17 cellular contexts compared by ENCODE assay signal in genomic region chr16:86073103-86073625, GRCh38.
DNase-seq lines count a peak whose midpoint lies in the region; ATAC-seq, FAIRE-seq and TF ChIP-seq lines count a peak whose summit lies in the region.
"Had no signal": no experiment of that assay in that cellular context is flagged by ENCODE, and none has a peak within 500 bp of the region (broad histone marks: within the 10 kb centered on the region; RNA-seq: fewer than 3 reads in every experiment).

No MANE protein-coding gene starts in this region.

- H3K9me3 ChIP-seq in RWPE2 (ENCODE audit: severe bottlenecking) (no peaks in the 10 kb centered on the region), HepG2 (ENCODE audit: low read length) (no peaks in the 10 kb centered on the region), trophoblast cell (ENCODE audit: insufficient read depth, low read depth, low read length) (peaks cover 2% of the 10 kb centered on the region)
- H3K9me3 ChIP-seq: heart right ventricle had no signal

- H3K79me2 ChIP-seq in HepG2 (ENCODE audit: insufficient read depth, low read length) (no peaks in the 10 kb centered on the region), trophoblast cell (ENCODE audit: control insufficient read depth, insufficient read depth, low read length, poor library complexity) (no peaks in the 10 kb centered on the region)

- TF ChIP-seq RAD21 in HepG2 (CRISPR knock-in tag; IDR thresholded peaks at IDR 0.05) = no peak

- POLR2A ChIA-PET in activated CD8-positive, alpha-beta T cell treated with anti-CD3 and anti-CD28 coated beads for 36 hours (lab: Charles Lee) = interaction anchor here (0.6 kb wide), 2 partner anchors 285 to 468 kb away, joined by 3 to 4 read pairs; no protein-coding TSS in a partner anchor
- POLR2A ChIA-PET in activated CD8-positive, alpha-beta T cell treated with anti-CD3 and anti-CD28 coated beads, Interleukin-2, amount 10 ng/mL, durations not matched to agents 7 days and 5 days (lab: Charles Lee) = no interaction called here
- POLR2A ChIA-PET in HepG2 (lab: Yijun Ruan, JAX) = no interaction called here

- no peak overlapping the region for H4K91ac ChIP-seq in trophoblast cell (ENCODE audit: low read depth, low read length)

- H3K18ac ChIP-seq in trophoblast cell (ENCODE audit: low read length) = no peak overlapping the region

- no peak overlapping the region for H2BK5ac ChIP-seq in trophoblast cell (ENCODE audit: low read depth, low read length, poor library complexity)

- ATAC-seq in activated CD8-positive, alpha-beta T cell treated with anti-CD3 and anti-CD28 coated beads for 36 hours = no peak
- ATAC-seq in activated CD8-positive, alpha-beta T cell treated with anti-CD3 and anti-CD28 coated beads, Interleukin-2, amount 10 ng/mL, durations not matched to agents 7 days and 5 days = no peak
- no peak for ATAC-seq in RWPE2 (ENCODE audit: low read depth)
- no peak for ATAC-seq in HepG2

- H4K12ac ChIP-seq in trophoblast cell (ENCODE audit: low read depth, low read length) = no peak overlapping the region

- H2AK5ac ChIP-seq in trophoblast cell (ENCODE audit: low read length) = no peak overlapping the region

- H3K36me3 Mint-ChIP-seq in activated CD8-positive, alpha-beta T cell treated with anti-CD3 and anti-CD28 coated beads for 36 hours (ENCODE audit: low read depth) = no peaks in the 10 kb centered on the region
- H3K36me3 Mint-ChIP-seq in activated CD8-positive, alpha-beta T cell treated with anti-CD3 and anti-CD28 coated beads, Interleukin-2, amount 10 ng/mL, durations not matched to agents 7 days and 5 days (ENCODE audit: low read depth) = no peaks in the 10 kb centered on the region
- no peaks in the 10 kb centered on the region for H3K36me3 Mint-ChIP-seq in type B pancreatic cell
- H3K36me3 Mint-ChIP-seq: naive B cell had no signal

- no peak overlapping the region for H3K23ac ChIP-seq in trophoblast cell (ENCODE audit: low read length)

- H4K20me1 ChIP-seq in HepG2 (ENCODE audit: insufficient read depth, low read length) = peaks cover 4% of the 10 kb centered on the region; the same call in 1 of the 2 replicates

- CTCF ChIA-PET in activated CD8-positive, alpha-beta T cell treated with anti-CD3 and anti-CD28 coated beads for 36 hours (lab: Charles Lee) = interaction anchor here (0.9 to 3.4 kb wide), 14 partner anchors 9 to 447 kb away, joined by 3 to 20 read pairs (median 4); no protein-coding TSS in a partner anchor
- CTCF ChIA-PET in activated CD8-positive, alpha-beta T cell treated with anti-CD3 and anti-CD28 coated beads, Interleukin-2, amount 10 ng/mL, durations not matched to agents 7 days and 5 days (lab: Charles Lee) = interaction anchor here (0.6 to 2.5 kb wide), 7 partner anchors 9 to 1891 kb away, joined by 3 to 11 read pairs (median 3); no protein-coding TSS in a partner anchor
- CTCF ChIA-PET in HepG2 (lab: Yijun Ruan, JAX; ENCODE audit: low intra/inter-chr PET ratio, low total read pairs) = interaction anchor here (0.6 to 2.3 kb wide), 3 partner anchors 441 to 447 kb away, joined by 3 to 22 read pairs (median 21); no protein-coding TSS in a partner anchor

- H3K27me3 Mint-ChIP-seq in activated CD8-positive, alpha-beta T cell treated with anti-CD3 and anti-CD28 coated beads for 36 hours = peaks cover 22% of the 10 kb centered on the region
- H3K27me3 Mint-ChIP-seq in activated CD8-positive, alpha-beta T cell treated with anti-CD3 and anti-CD28 coated beads, Interleukin-2, amount 10 ng/mL, durations not matched to agents 7 days and 5 days (ENCODE audit: low read depth) = peaks cover 7% of the 10 kb centered on the region
- peaks cover 65% of the 10 kb centered on the region for H3K27me3 Mint-ChIP-seq in type B pancreatic cell

- no peak for FAIRE-seq in HepG2 (lab: Jason Lieb, UNC)

- H3K4me3 Mint-ChIP-seq in activated CD8-positive, alpha-beta T cell treated with anti-CD3 and anti-CD28 coated beads for 36 hours = no peak overlapping the region
- H3K4me3 Mint-ChIP-seq in activated CD8-positive, alpha-beta T cell treated with anti-CD3 and anti-CD28 coated beads, Interleukin-2, amount 10 ng/mL, durations not matched to agents 7 days and 5 days = no peak overlapping the region
- peak overlapping the region; percentile 36 for H3K4me3 Mint-ChIP-seq in type B pancreatic cell
- H3K4me3 Mint-ChIP-seq: activated CD4-positive, alpha-beta memory T cell treated with anti-CD3 and anti-CD28 coated beads, Interleukin-2, amount 10 ng/mL, durations not matched to agents 7 days and 5 days; naive B cell; stimulated activated naive CD8-positive, alpha-beta T cell treated with anti-CD3 and anti-CD28 coated beads, Interleukin-15, Interleukin-2, amounts not matched to agents 100 ng/mL and 50 ng/mL, for 24 hours had no signal

- no peak overlapping the region for H2BK120ac ChIP-seq in trophoblast cell (ENCODE audit: insufficient read depth, low read length, poor library complexity)

- H3K9me3 Mint-ChIP-seq in activated CD8-positive, alpha-beta T cell treated with anti-CD3 and anti-CD28 coated beads for 36 hours = no peaks in the 10 kb centered on the region
- no peaks in the 10 kb centered on the region for H3K9me3 Mint-ChIP-seq in activated CD8-positive, alpha-beta T cell treated with anti-CD3 and anti-CD28 coated beads, Interleukin-2, amount 10 ng/mL, durations not matched to agents 7 days and 5 days (ENCODE audit: insufficient read depth)
- no peaks in the 10 kb centered on the region for H3K9me3 Mint-ChIP-seq in type B pancreatic cell
- H3K9me3 Mint-ChIP-seq: activated CD4-positive, alpha-beta memory T cell treated with anti-CD3 and anti-CD28 coated beads, Interleukin-2, amount 10 ng/mL, durations not matched to agents 7 days and 5 days; stimulated activated naive CD8-positive, alpha-beta T cell treated with anti-CD3 and anti-CD28 coated beads, Interleukin-15, Interleukin-2, amounts not matched to agents 100 ng/mL and 50 ng/mL, for 24 hours had no signal

- DNase-seq in activated CD8-positive, alpha-beta T cell treated with anti-CD3 and anti-CD28 coated beads for 36 hours = no peak
- no peak for DNase-seq in activated CD8-positive, alpha-beta T cell treated with anti-CD3 and anti-CD28 coated beads, Interleukin-2, amount 10 ng/mL, durations not matched to agents 7 days and 5 days
- DNase-seq in RWPE2 (ENCODE audit: low spot score) (peak; percentile 31), HepG2 (ENCODE audit: low spot score) (no peak), type B pancreatic cell (ENCODE audit: extremely low spot score, unreplicated experiment) (no peak), trophoblast cell (no peak), NCI-H2171 treated with DMSO at 0.1 percent for 48 hours (lab: John Stamatoyannopoulos, UW) (no peak)
- no peak for DNase-seq in activated CD4-positive, CD25-positive, alpha-beta regulatory T cell (lab: John Stamatoyannopoulos, UW)
- DNase-seq: activated CD4-positive, CD25-positive, alpha-beta regulatory T cell treated with anti-CD3 and anti-CD28 coated beads, Interleukin-2, amount 50 U/mL, for 72 hours; activated gamma-delta T cell; cerebellar nuclear complex; effector CD4-positive, alpha-beta T cell; naive B cell; NCI-H774 had no signal

- no peak overlapping the region for H3K27ac ChIP-seq in RWPE2 (ENCODE audit: poor library complexity, severe bottlenecking)
- no peak overlapping the region for H3K27ac ChIP-seq in HepG2 (ENCODE audit: extremely low read length, insufficient read depth, low read length)
- no peak overlapping the region for H3K27ac ChIP-seq in trophoblast cell (ENCODE audit: low read depth, low read length)
- H3K27ac ChIP-seq: heart right ventricle had no signal

- H2BK12ac ChIP-seq in trophoblast cell (ENCODE audit: low read length) = no peak overlapping the region

- peak; percentile 46 for TF ChIP-seq CTCF in activated CD8-positive, alpha-beta T cell treated with anti-CD3 and anti-CD28 coated beads for 36 hours (IDR thresholded peaks at IDR 0.05)
- peak; percentile 69 for TF ChIP-seq CTCF in RWPE2 (IDR thresholded peaks at IDR 0.05; ENCODE audit: poor library complexity, severe bottlenecking)
- no peak for TF ChIP-seq CTCF in HepG2 (CRISPR knock-in tag; IDR thresholded peaks at IDR 0.05)
- peak; percentile 30 for TF ChIP-seq CTCF in type B pancreatic cell (conservative IDR thresholded peaks at IDR 0.05)

- no peak for TF ChIP-seq POLR2A in HepG2 (IDR thresholded peaks at IDR 0.05; ENCODE audit: insufficient read depth in 1 of 2, low read depth in 2 of 2, low read length in 2 of 2)

- H3K4me1 ChIP-seq in RWPE2 (ENCODE audit: insufficient read depth, poor library complexity, severe bottlenecking) = no peaks in the 10 kb centered on the region
- H3K4me1 ChIP-seq in HepG2 (ENCODE audit: insufficient read depth, low read length) = peaks cover 8% of the 10 kb centered on the region; the same call in 1 of the 2 replicates
- peaks cover 0 to 10% of the 10 kb centered on the region in 2 experiments for H3K4me1 ChIP-seq in trophoblast cell (ENCODE audit: control insufficient read depth in 1 of 2, insufficient read depth in 2 of 2, low read length in 2 of 2)
- H3K4me1 ChIP-seq: heart right ventricle had no signal

- H4K8ac ChIP-seq in trophoblast cell (ENCODE audit: low read depth, low read length) = no peak overlapping the region

- H3K36me3 ChIP-seq in RWPE2 (ENCODE audit: low read depth) (no peaks in the 10 kb centered on the region), HepG2 (replicated peaks in 1 of 2; ENCODE audit: control insufficient read depth in 1 of 2, insufficient read depth in 2 of 2, low read length in 2 of 2) (no peaks in the 10 kb centered on the region), trophoblast cell (ENCODE audit: control insufficient read depth in 1 of 2, insufficient read depth in 2 of 2, low read length in 2 of 2) (no peaks in the 10 kb centered on the region)
- H3K36me3 ChIP-seq: heart right ventricle had no signal

- in situ Hi-C loops in HepG2 (cut with HindIII; ENCODE audit: extremely low pct_ligation_motif_present, low pct_unique_long_range_greater_than_20kb) = loop anchor here (5.0 to 10.0 kb wide), 2 partner anchors 232 to 444 kb away; no protein-coding TSS in a partner anchor

- TF ChIP-seq EP300 in HepG2 (IDR thresholded peaks at IDR 0.05; ENCODE audit: low read depth in 2 of 2, low read length in 2 of 2) = no peak
- no peak for TF ChIP-seq EP300 in HepG2 (CRISPR knock-in tag; IDR thresholded peaks at IDR 0.05; ENCODE audit: borderline replicate concordance)

- H3K27me3 ChIP-seq in RWPE2 (ENCODE audit: insufficient read depth, poor library complexity, severe bottlenecking) = peaks cover 20% of the 10 kb centered on the region
- H3K27me3 ChIP-seq in HepG2 (ENCODE audit: control insufficient read depth in 1 of 2, insufficient read depth in 2 of 2, low read length in 2 of 2) = peaks cover 0 to 26% of the 10 kb centered on the region in 2 experiments; a peak in 3 of 5 replicates
- no peaks in the 10 kb centered on the region for H3K27me3 ChIP-seq in trophoblast cell (ENCODE audit: insufficient read depth, low read length)

- no peak overlapping the region for H3K14ac ChIP-seq in trophoblast cell (ENCODE audit: low read length)

- H3K79me1 ChIP-seq in trophoblast cell (ENCODE audit: low read length) = no peaks in the 10 kb centered on the region

- intact Hi-C loops in activated CD8-positive, alpha-beta T cell treated with anti-CD3 and anti-CD28 coated beads for 36 hours (cut with micrococcal nuclease) = loop anchor here (2.0 kb wide), 1 partner anchor 446 kb away; no protein-coding TSS in a partner anchor
- intact Hi-C loops in HepG2 (cut with micrococcal nuclease; ENCODE audit: unreplicated experiment) = no loop called here

- no peak overlapping the region for H3K4ac ChIP-seq in trophoblast cell (ENCODE audit: low read depth, low read length)

- no peak overlapping the region for H3K9ac ChIP-seq in HepG2 (ENCODE audit: insufficient read depth, low read depth, low read length)
- no peak overlapping the region for H3K9ac ChIP-seq in trophoblast cell (ENCODE audit: low read length)

- BruUV-seq in HepG2 (replicated peaks; lab: Mats Ljungman, UMichigan) = no TSS peak

- H3K4me3 ChIP-seq in RWPE2 (ENCODE audit: severe bottlenecking) = no peak overlapping the region
- H3K4me3 ChIP-seq in HepG2 (replicated peaks in 1 of 3; ENCODE audit: insufficient read depth in 1 of 3, low read depth in 2 of 3, low read length in 3 of 3) = no peak overlapping the region
- no peak overlapping the region for H3K4me3 ChIP-seq in trophoblast cell (ENCODE audit: low read depth, low read length)
- H3K4me3 ChIP-seq: heart right ventricle had no signal

- 55% methylated on average over 11 of the region's 11 CpGs for WGBS in HepG2 (ENCODE audit: low lambda C conversion rate)
- no CpG with 5 or more reads among the region's 11 CpGs for WGBS in trophoblast cell (ENCODE audit: extremely low coverage, insufficient coverage, insufficient read length)

- H3K4me2 ChIP-seq in HepG2 (ENCODE audit: low read depth, low read length) (no peak overlapping the region), trophoblast cell (ENCODE audit: low read length) (no peak overlapping the region)

- no peak overlapping the region for H3K27ac Mint-ChIP-seq in activated CD8-positive, alpha-beta T cell treated with anti-CD3 and anti-CD28 coated beads for 36 hours
- H3K27ac Mint-ChIP-seq in activated CD8-positive, alpha-beta T cell treated with anti-CD3 and anti-CD28 coated beads, Interleukin-2, amount 10 ng/mL, durations not matched to agents 7 days and 5 days = no peak overlapping the region
- no peak overlapping the region for H3K27ac Mint-ChIP-seq in type B pancreatic cell
- H3K27ac Mint-ChIP-seq: activated CD4-positive, alpha-beta memory T cell treated with anti-CD3 and anti-CD28 coated beads, Interleukin-2, amount 10 ng/mL, durations not matched to agents 7 days and 5 days; naive B cell; stimulated activated naive CD8-positive, alpha-beta T cell treated with anti-CD3 and anti-CD28 coated beads, Interleukin-15, Interleukin-2, amounts not matched to agents 100 ng/mL and 50 ng/mL, for 24 hours had no signal

- H2AFZ ChIP-seq in HepG2 (ENCODE audit: low read length) = no peak overlapping the region
- no peak overlapping the region for H2AFZ ChIP-seq in trophoblast cell (ENCODE audit: insufficient read depth, low read length, poor library complexity)

- no peaks in the 10 kb centered on the region for H3K4me1 Mint-ChIP-seq in activated CD8-positive, alpha-beta T cell treated with anti-CD3 and anti-CD28 coated beads for 36 hours (ENCODE audit: low read depth)
- H3K4me1 Mint-ChIP-seq in activated CD8-positive, alpha-beta T cell treated with anti-CD3 and anti-CD28 coated beads, Interleukin-2, amount 10 ng/mL, durations not matched to agents 7 days and 5 days (ENCODE audit: low read depth) = no peaks in the 10 kb centered on the region
- H3K4me1 Mint-ChIP-seq in type B pancreatic cell (ENCODE audit: unreplicated experiment) = peaks cover 30% of the 10 kb centered on the region
- H3K4me1 Mint-ChIP-seq: activated CD4-positive, alpha-beta memory T cell treated with anti-CD3 and anti-CD28 coated beads, Interleukin-2, amount 10 ng/mL, durations not matched to agents 7 days and 5 days; naive B cell had no signal
